In genomic region chr1:184754479-184755225, GRCh38 we compare ENCODE assay signal across 8 cellular contexts. TPM values are rescaled to one million over a fixed set of nuclear protein-coding genes. Genes with fewer than 3 reads are reported as not detected.
DNase-seq lines count a peak whose midpoint lies in the region; ATAC-seq and TF ChIP-seq lines count a peak whose summit lies in the region.

EDEM3 (minus strand) TSS chr1:184754858; CDS start chr1:184754646, 212 bp downstream.

- intact Hi-C loops in PC-3 (cut with micrococcal nuclease), result loop anchor here (1.0 to 2.0 kb wide), 4 partner anchors 38 to 402 kb away; partner anchors contain the start of genes NIBAN1, SWT1 and TRMT1L

- no peaks in the 10 kb centered on the region for H3F3A ChIP-seq in PC-3 (ENCODE audit: low read length, unreplicated experiment)

- H3K9me2 ChIP-seq in PC-3 (replicated peaks; ENCODE audit: low read length), result no peaks in the 10 kb centered on the region

- peak within 1 kb of the TSS; percentile 92 for H3K4me2 ChIP-seq in PC-3 (ENCODE audit: low read length)

- ATAC-seq in GM21576 (IDR thresholded peaks at IDR 0.05; ENCODE audit: unreplicated experiment), result peak; percentile 89
- peak; percentile 92 for ATAC-seq in PC-3

- peak within 1 kb of the TSS; percentile 82 for H2AFZ ChIP-seq in PC-3 (ENCODE audit: low read length)

- H3K9ac ChIP-seq in PC-3 (ENCODE audit: low read length), result peak within 1 kb of the TSS; percentile 97

- H3K27me3 ChIP-seq in PC-3 (ENCODE audit: low read length) (no peaks in the 10 kb centered on the region), mononuclear cell (ENCODE audit: insufficient read depth, low read length) (no peaks in the 10 kb centered on the region)

- TF ChIP-seq CTCF in PC-3 (conservative IDR thresholded peaks at IDR 0.05; ENCODE audit: low read depth, low read length) (no peak), epithelial cell of esophagus (IDR thresholded peaks at IDR 0.05; ENCODE audit: insufficient read depth, low read depth, low read length, missing control alignments) (no peak)

- H3K27ac ChIP-seq in PC-3 (ENCODE audit: low read length), result peak within 1 kb of the TSS; percentile 80

- no peak for TF ChIP-seq RAD21 in Ishikawa (IDR thresholded peaks at IDR 0.05; ENCODE audit: low read depth)

- H3K9me3 ChIP-seq in PC-3 (ENCODE audit: low read length) (no peaks in the 10 kb centered on the region), mononuclear cell (ENCODE audit: low read depth, low read length) (no peaks in the 10 kb centered on the region)

- peaks cover 39% of the 10 kb centered on the region for H3K79me2 ChIP-seq in PC-3 (ENCODE audit: low read length)

- peak; percentile 99 for DNase-seq in DMS114 treated with DMSO at 0.1 percent for 48 hours (lab: John Stamatoyannopoulos, UW; ENCODE audit: unreplicated experiment)
- DNase-seq in PC-3, result peak; percentile 95
- peak; percentile 93 for DNase-seq in activated T-cell treated with anti-CD3 and anti-CD28 coated beads for 48 hours (ENCODE audit: low read depth)
- DNase-seq in epithelial cell of esophagus (ENCODE audit: low read depth), result peak; percentile 100
- peak; percentile 91 to 94 for DNase-seq in stimulated activated CD8-positive, alpha-beta memory T cell treated with anti-CD3 and anti-CD28 coated beads, Interleukin-4, amount 100 ng/mL, for 1 hour (ENCODE audit: low read depth in 2 of 2, low spot score in 1 of 2)

- H3K4me3 ChIP-seq in PC-3 (ENCODE audit: low read length), result peak within 1 kb of the TSS; percentile 93
- H3K4me3 ChIP-seq in epithelial cell of esophagus (ENCODE audit: low read length), result peak within 1 kb of the TSS; percentile 93
- H3K4me3 ChIP-seq in mononuclear cell (ENCODE audit: low read length), result peak within 1 kb of the TSS; percentile 83

- CTCF ChIA-PET in PC-3 (lab: Charles Lee), result no interaction called here

- POLR2A ChIA-PET in PC-3 (lab: Charles Lee; ENCODE audit: unreplicated experiment), result interaction anchor here (0.6 kb wide), 1 partner anchor 362 kb away, joined by 3 read pairs; no protein-coding TSS in a partner anchor

- no peaks in the 10 kb centered on the region for H4K20me1 ChIP-seq in PC-3 (ENCODE audit: low read length)

- H3K36me3 ChIP-seq in PC-3 (ENCODE audit: low read depth, low read length), result no peaks in the 10 kb centered on the region

- H3K4me1 ChIP-seq in PC-3 (ENCODE audit: insufficient read depth, low read length) (peaks cover 37% of the 10 kb centered on the region), mononuclear cell (ENCODE audit: insufficient read depth, low read length) (peaks cover 25% of the 10 kb centered on the region)

- no TSS peak for BruUV-seq in PC-3 (replicated peaks; lab: Mats Ljungman, UMichigan)

- peak; percentile 8; the same call in 1 of the 2 replicates for TF ChIP-seq EP300 in Ishikawa (IDR thresholded peaks at IDR 0.05; ENCODE audit: borderline replicate concordance)

TF ChIP-seq in Ishikawa, 13 proteins besides CTCF, POLR2A, EP300 and RAD21:
- TF ChIP-seq ZBTB7A (IDR thresholded peaks at IDR 0.05; ENCODE audit: low read depth) (0 out of 2 replicates have a peak, but pooled peaks have one; percentile 8), TCF12 (IDR thresholded peaks at IDR 0.05; ENCODE audit: low read depth) (0 out of 2 replicates have a peak, but pooled peaks have one; percentile 24), FOXM1 (IDR thresholded peaks at IDR 0.05; ENCODE audit: borderline replicate concordance, low read depth) (no peak), TAF1 (IDR thresholded peaks at IDR 0.05; ENCODE audit: low read depth) (peak; percentile 1), EGR1 (IDR thresholded peaks at IDR 0.05) (0 out of 2 replicates have a peak, but pooled peaks have one; percentile 14), TEAD4 (IDR thresholded peaks at IDR 0.05) (no peak), REST (IDR thresholded peaks at IDR 0.05; ENCODE audit: low read depth) (no peak), MAX (IDR thresholded peaks at IDR 0.05) (peak; percentile 49), YY1 (IDR thresholded peaks at IDR 0.05; ENCODE audit: low read depth) (peak; percentile 15; the same call in 1 of the 2 replicates), CREB1 (IDR thresholded peaks at IDR 0.05; ENCODE audit: low read depth) (peak; percentile 83), CEBPB (IDR thresholded peaks at IDR 0.05) (no peak), USF1 (IDR thresholded peaks at IDR 0.05) (no peak), NFIC (IDR thresholded peaks at IDR 0.05) (0 out of 2 replicates have a peak, but pooled peaks have one; percentile 14)

RNA-seq across cellular contexts. Expression of gene EDEM3, which starts in this region (rescaled TPM):
- total RNA-seq in PC-3 (2014; rRNA removed), result 12.8 and 16.2 TPM in 2 replicates
- total RNA-seq in mononuclear cell, result 24.7 TPM

Comparison
In these comparisons a context has a peak if more than half of its experiments do, and no peak if none do; other contexts are left out.
1. Peak in every context shown above with its lines: DNase-seq, ATAC-seq, H3K4me3 ChIP-seq and H3K27ac ChIP-seq.